In genomic region chr12:69241444-69242092, GRCh38 we compare ENCODE assay signal across 8 cellular contexts. TPM values are rescaled to one million over a fixed set of nuclear protein-coding genes. Genes with fewer than 3 reads are reported as not detected.
DNase-seq lines count a peak whose midpoint lies in the region; TF ChIP-seq lines count a peak whose summit lies in the region.

No MANE protein-coding gene starts in this region.

- H3K9me3 ChIP-seq in MM.1S (replicated peaks; ENCODE audit: insufficient read depth, low read length), result no peaks in the 10 kb centered on the region

- H3K27me3 ChIP-seq in MM.1S (replicated peaks; ENCODE audit: insufficient read depth, low read length), result no peaks in the 10 kb centered on the region

- H2AFZ ChIP-seq in MM.1S (ENCODE audit: low read length), result no peak overlapping the region

- no peaks in the 10 kb centered on the region; the same call in 1 of the 2 replicates for H3K36me3 ChIP-seq in MM.1S (replicated peaks; ENCODE audit: insufficient read depth, low read length)

- peak overlapping the region; percentile 99; the same call in 1 of the 2 replicates for H3K4me3 ChIP-seq in GM08714 (ENCODE audit: low read length)
- peak overlapping the region; percentile 85 for H3K4me3 ChIP-seq in MM.1S (ENCODE audit: low read length)

- peak overlapping the region; percentile 92; the same call in 1 of the 2 replicates for H3K27ac ChIP-seq in MM.1S (ENCODE audit: low read length)

- peak overlapping the region; percentile 98 for H3K4me3 Mint-ChIP-seq in nephron progenitor cell

- peaks cover 35% of the 10 kb centered on the region for H3K4me1 ChIP-seq in MM.1S (ENCODE audit: low read length)

- H3K79me2 ChIP-seq in MM.1S (ENCODE audit: low read length), result peaks cover 67% of the 10 kb centered on the region

- peaks cover 51% of the 10 kb centered on the region for H3K36me3 Mint-ChIP-seq in nephron progenitor cell (ENCODE audit: low read depth)

- peaks cover 30% of the 10 kb centered on the region for H3F3A ChIP-seq in MM.1S (ENCODE audit: insufficient read depth, low read length)

- peak overlapping the region; percentile 60; the same call in 1 of the 2 replicates for H3K9ac ChIP-seq in MM.1S (ENCODE audit: low read length)

- no peak overlapping the region for H3K27ac Mint-ChIP-seq in nephron progenitor cell

- peak overlapping the region; percentile 99 for H3K4me2 ChIP-seq in MM.1S (ENCODE audit: low read depth, low read length)

- peaks cover 51% of the 10 kb centered on the region for H4K20me1 ChIP-seq in MM.1S (ENCODE audit: insufficient read depth, low read length)

- no peak for DNase-seq in MM.1S
- peak; percentile 8 for DNase-seq in dermis blood vessel endothelial cell
- DNase-seq in nephron progenitor cell, result no peak
- DNase-seq in activated CD4-positive, CD25-positive, alpha-beta regulatory T cell treated with anti-CD3 and anti-CD28 coated beads, Interleukin-2, amount 50 U/mL, for 72 hours, result no peak
- DNase-seq in head of caudate nucleus, result no peak
- DNase-seq in COR-L47 (lab: John Stamatoyannopoulos, UW), result no peak
- no peak for DNase-seq in NCI-H187 (lab: John Stamatoyannopoulos, UW)

- intact Hi-C loops in head of caudate nucleus (cut with DNase I), result no loop called here

- no peaks in the 10 kb centered on the region for H3K27me3 Mint-ChIP-seq in nephron progenitor cell (ENCODE audit: low read depth, poor library complexity)

- no peaks in the 10 kb centered on the region for H3K9me2 ChIP-seq in MM.1S (replicated peaks; ENCODE audit: insufficient read depth, low read length)

- peaks cover 19% of the 10 kb centered on the region for H3K9me3 Mint-ChIP-seq in nephron progenitor cell

- no peak for TF ChIP-seq CTCF in MM.1S (IDR thresholded peaks at IDR 0.05; ENCODE audit: low read length)
- TF ChIP-seq CTCF in nephron progenitor cell (IDR thresholded peaks at IDR 0.05), result no peak

- peaks cover 38% of the 10 kb centered on the region for H3K4me1 Mint-ChIP-seq in nephron progenitor cell

RNA-seq across cellular contexts. Expression of gene CPSF6, which starts 2.2 kb away (rescaled TPM):
- 15.1 and 21.9 TPM in 2 replicates for total RNA-seq in dermis blood vessel endothelial cell
